ENCODE assay signal across 5 cellular contexts in the genomic region with DNA sequence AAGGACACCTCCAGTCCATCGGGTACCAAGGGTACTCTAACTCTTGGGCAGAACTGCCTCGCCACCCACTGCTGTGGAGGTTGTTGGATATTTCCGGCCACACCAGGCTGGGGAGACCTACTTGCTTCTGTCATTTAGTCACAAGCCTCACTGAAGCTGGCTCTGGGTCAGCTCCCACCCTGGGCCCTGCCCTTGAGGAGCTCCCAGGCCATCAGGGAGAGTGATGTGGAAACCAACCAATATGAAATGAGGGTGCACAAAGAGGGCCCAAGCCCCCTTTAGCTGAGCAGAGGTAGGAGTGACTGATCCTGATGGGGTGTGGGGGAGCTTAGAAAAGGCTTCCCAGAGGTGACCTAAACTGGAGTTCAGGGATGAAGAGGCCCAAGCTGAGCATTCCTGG. TPM values are rescaled to one million over a fixed set of nuclear protein-coding genes. Genes with fewer than 3 reads are reported as not detected.
"Had no signal": no experiment of that assay in that cellular context is flagged by ENCODE, and none has a peak within 500 bp of the region (broad histone marks: within the 10 kb centered on the region; RNA-seq: fewer than 3 reads in every experiment).

No MANE protein-coding gene starts in this region.

- H2AFZ ChIP-seq: GM23338 had no signal

- H3K4me2 ChIP-seq: GM23338 had no signal

- DNase-seq: H9, HCEC 1CT, IMR-90 had no signal

- H3K4me3 ChIP-seq: GM23338, K562 had no signal

RNA-seq across cellular contexts. Expression of a gene that starts 56.4 kb away (rescaled TPM):
- total RNA-seq: IMR-90, K562 had no signal
